Comparison of ENCODE assay signal across 20 cellular contexts in genomic region chr6:134593024-134593423, GRCh38.
DNase-seq lines count a peak whose midpoint lies in the region; ATAC-seq, FAIRE-seq and TF ChIP-seq lines count a peak whose summit lies in the region.
"Had no signal": no experiment of that assay in that cellular context is flagged by ENCODE, and none has a peak within 500 bp of the region (broad histone marks: within the 10 kb centered on the region; RNA-seq: fewer than 3 reads in every experiment).

No MANE protein-coding gene starts in this region.

- H3K9me1 ChIP-seq in IMR-90 (ENCODE audit: insufficient read depth, low read length) (peaks cover 4% of the 10 kb centered on the region), keratinocyte (ENCODE audit: control insufficient read depth, extremely low read depth, insufficient read depth, low read length) (no peaks in the 10 kb centered on the region)

- ATAC-seq in IMR-90 (ENCODE audit: low read depth) (no peak), HG02870 (IDR thresholded peaks at IDR 0.05; ENCODE audit: unreplicated experiment) (no peak), GM19328 (IDR thresholded peaks at IDR 0.05; ENCODE audit: unreplicated experiment) (no peak)
- ATAC-seq: GM12878 had no signal

- H3K14ac ChIP-seq in IMR-90 (replicated peaks; ENCODE audit: low read depth, low read length) = no peak overlapping the region; the same call in 1 of the 2 replicates

- H3K9me3 ChIP-seq in IMR-90 (ENCODE audit: control insufficient read depth, insufficient read depth, low read length) (no peaks in the 10 kb centered on the region), keratinocyte (ENCODE audit: control insufficient read depth, low read depth, low read length) (no peaks in the 10 kb centered on the region), skeletal muscle tissue (ENCODE audit: control insufficient read depth in 3 of 3, low read length in 3 of 3) (no peaks in the 10 kb centered on the region)

- no peak overlapping the region for H4K8ac ChIP-seq in IMR-90 (ENCODE audit: low read depth in 2 of 2, low read length in 2 of 2)

- H3K79me1 ChIP-seq in IMR-90 (ENCODE audit: low read depth in 1 of 2, low read length in 2 of 2) = no peaks in the 10 kb centered on the region

- in situ Hi-C loops in IMR-90 (cut with MboI; ENCODE audit: low sequenced_read_pairs) = no loop called here

- peak overlapping the region; percentile 47; the same call in 1 of the 2 replicates for H3K23ac ChIP-seq in IMR-90 (ENCODE audit: low read depth, low read length)

- H3K27ac ChIP-seq in IMR-90 (ENCODE audit: insufficient read depth, low read length) (no peak overlapping the region), caudate nucleus (ENCODE audit: low read depth, low read length) (peak overlapping the region; percentile 78), keratinocyte (ENCODE audit: control insufficient read depth, insufficient read depth, low read length) (peak overlapping the region; percentile 5), skeletal muscle tissue (ENCODE audit: low read depth, low read length) (peak overlapping the region; percentile 7)

- POLR2A ChIA-PET in IMR-90 (lab: Charles Lee; ENCODE audit: unreplicated experiment) = no interaction called here

- no peak overlapping the region for H3K56ac ChIP-seq in IMR-90 (ENCODE audit: extremely low read depth, insufficient read depth, low read length)

- no peak for DNase-seq in IMR-90
- DNase-seq in caudate nucleus (lab: John Stamatoyannopoulos, UW) = no peak
- no peak for DNase-seq in keratinocyte (ENCODE audit: low read depth, low spot score)
- no peak for DNase-seq in SW 1271 (lab: John Stamatoyannopoulos, UW)
- DNase-seq: CD4-positive, CD25-positive, alpha-beta regulatory T cell; COR-L47; H7; HFFc6; NCI-H1105 treated with DMSO at 0.1 percent for 48 hours; NCI-H1694 treated with DMSO at 0.1 percent for 48 hours; NCI-H2081 treated with DMSO at 0.1 percent for 48 hours; NCI-H2171 treated with DMSO at 0.1 percent for 48 hours; NCI-H446 treated with DMSO at 0.1 percent for 48 hours; NCI-H526 treated with DMSO at 0.1 percent for 48 hours; Right ventricle myocardium superior had no signal

- no peak overlapping the region for H3K18ac ChIP-seq in IMR-90 (ENCODE audit: low read depth, low read length)

- H3K9ac ChIP-seq in IMR-90 (ENCODE audit: low read depth, low read length) (no peak overlapping the region), keratinocyte (ENCODE audit: control insufficient read depth, extremely low read depth, insufficient read depth, low read length) (no peak overlapping the region), skeletal muscle tissue (ENCODE audit: low read depth in 1 of 3, low read length in 3 of 3) (no peak overlapping the region)

- peak overlapping the region; percentile 35; the same call in 1 of the 2 replicates for H4K91ac ChIP-seq in IMR-90 (ENCODE audit: insufficient read depth, low read depth, low read length)

- H2BK20ac ChIP-seq in IMR-90 (ENCODE audit: low read depth, low read length) = no peak overlapping the region

- no peak overlapping the region for H2BK5ac ChIP-seq in IMR-90 (ENCODE audit: low read depth, low read length, poor library complexity, severe bottlenecking)

- H2AK5ac ChIP-seq in IMR-90 (ENCODE audit: low read depth, low read length) = no peak overlapping the region

- H2BK15ac ChIP-seq in IMR-90 (ENCODE audit: low read depth, low read length) = no peak overlapping the region

- intact Hi-C loops in IMR-90 (cut with micrococcal nuclease) = no loop called here

- no peak overlapping the region for H4K5ac ChIP-seq in IMR-90 (ENCODE audit: low read depth, low read length)

- H3K4me2 ChIP-seq in IMR-90 (ENCODE audit: low read depth, low read length) = no peak overlapping the region
- peak overlapping the region; percentile 35 for H3K4me2 ChIP-seq in keratinocyte (ENCODE audit: control insufficient read depth, extremely low read depth, insufficient read depth, low read depth, low read length)

- H3K4me3 ChIP-seq in IMR-90 (ENCODE audit: insufficient read depth, low read depth, low read length) (no peak overlapping the region), keratinocyte (ENCODE audit: control insufficient read depth in 2 of 3, extremely low read depth in 1 of 3, insufficient read depth in 2 of 3, low read depth in 1 of 3, low read length in 3 of 3) (no peak overlapping the region), skeletal muscle tissue (ENCODE audit: low read length in 3 of 3) (no peak overlapping the region)
- H3K4me3 ChIP-seq: GM12878 had no signal

- WGBS in IMR-90 (ENCODE audit: extremely low coverage in 2 of 2, insufficient read length in 1 of 2), 2 experiments = 40% methylated on average over 1 of the region's 1 CpG; no CpG with 5 or more reads in 1 of the 2 experiments

- TF ChIP-seq CTCF in IMR-90 (conservative IDR thresholded peaks at IDR 0.05; ENCODE audit: low read depth, low read length) = no peak
- no peak for TF ChIP-seq CTCF in keratinocyte (optimal IDR thresholded peaks at IDR 0.05 in 1 of 3, IDR thresholded peaks at IDR 0.05 in 1 of 3, conservative IDR thresholded peaks at IDR 0.05 in 1 of 3; ENCODE audit: extremely low read depth in 1 of 3, insufficient read depth in 2 of 3, low read length in 3 of 3)

- no peaks in the 10 kb centered on the region for H3K79me2 ChIP-seq in keratinocyte (ENCODE audit: control insufficient read depth, insufficient read depth, low read length)

- CTCF ChIA-PET in IMR-90 (lab: Yijun Ruan, JAX) = no interaction called here

- no peak for FAIRE-seq in keratinocyte (lab: Jason Lieb, UNC)
- FAIRE-seq: GM12878, HTR-8/SVneo had no signal

- no peak overlapping the region for H2BK120ac ChIP-seq in IMR-90 (ENCODE audit: low read depth, low read length)

- H3K27me3 ChIP-seq in IMR-90 (ENCODE audit: control insufficient read depth, insufficient read depth, low read length) (no peaks in the 10 kb centered on the region), keratinocyte (ENCODE audit: control insufficient read depth, extremely low read depth, insufficient read depth, low read length) (no peaks in the 10 kb centered on the region), skeletal muscle tissue (ENCODE audit: control insufficient read depth in 3 of 3, insufficient read depth in 3 of 3, low read length in 3 of 3) (no peaks in the 10 kb centered on the region)

- H2AFZ ChIP-seq in IMR-90 (replicated peaks; ENCODE audit: low read length, poor library complexity) (no peak overlapping the region), keratinocyte (ENCODE audit: control insufficient read depth, low read length) (no peak overlapping the region)

- TF ChIP-seq RAD21 in IMR-90 (IDR thresholded peaks at IDR 0.05; ENCODE audit: low read length) = no peak

- H3K4me1 ChIP-seq in IMR-90 (ENCODE audit: control insufficient read depth, insufficient read depth, low read length) (peaks cover 10% of the 10 kb centered on the region), keratinocyte (ENCODE audit: control insufficient read depth, extremely low read depth, insufficient read depth, low read length) (peaks cover 29% of the 10 kb centered on the region), skeletal muscle tissue (ENCODE audit: control insufficient read depth in 3 of 3, insufficient read depth in 3 of 3, low read length in 3 of 3) (peaks cover 2 to 16% (median 3%) of the 10 kb centered on the region in 3 donors)

- H4K20me1 ChIP-seq in IMR-90 (ENCODE audit: insufficient read depth, low read length) (no peaks in the 10 kb centered on the region), keratinocyte (ENCODE audit: control insufficient read depth, extremely low read depth, insufficient read depth, low read length) (no peaks in the 10 kb centered on the region)

- no TSS peak for BruUV-seq in IMR-90 (replicated peaks; lab: Mats Ljungman, UMichigan)

- H3K4ac ChIP-seq in IMR-90 (ENCODE audit: low read depth, low read length) = peak overlapping the region; percentile 27; the same call in 1 of the 2 replicates

- H2AK9ac ChIP-seq in IMR-90 (replicated peaks; ENCODE audit: low read depth, low read length, poor library complexity) = no peak overlapping the region

- TF ChIP-seq POLR2A in IMR-90 (IDR thresholded peaks at IDR 0.05; ENCODE audit: low read depth, low read length) = no peak

- H3K36me3 ChIP-seq in IMR-90 (ENCODE audit: control insufficient read depth, insufficient read depth, low read length) = no peaks in the 10 kb centered on the region
- H3K36me3 ChIP-seq in keratinocyte (ENCODE audit: control insufficient read depth in 2 of 2, extremely low read depth in 1 of 2, insufficient read depth in 2 of 2, low read length in 2 of 2) = no peaks in the 10 kb centered on the region
- no peaks in the 10 kb centered on the region for H3K36me3 ChIP-seq in skeletal muscle tissue (ENCODE audit: control insufficient read depth in 3 of 3, insufficient read depth in 3 of 3, low read length in 3 of 3)

- dilution Hi-C loops in IMR-90 (cut with HindIII; ENCODE audit: low sequenced_read_pairs, unreplicated experiment) = no loop called here
- dilution Hi-C loops in keratinocyte (cut with MboI; ENCODE audit: extremely low pct_ligation_motif_present, low sequenced_read_pairs) = no loop called here

TF ChIP-seq in IMR-90, 13 proteins besides CTCF, POLR2A, EP300 and RAD21 (continues in another document):
- no peak for TF ChIP-seq ELK1 (IDR thresholded peaks at IDR 0.05; ENCODE audit: borderline replicate concordance, low read depth, low read length)
- TF ChIP-seq FOS (IDR thresholded peaks at IDR 0.05; ENCODE audit: low read depth, low read length) = no peak
- TF ChIP-seq SMC3 (IDR thresholded peaks at IDR 0.05; ENCODE audit: low read depth, low read length) = no peak
- no peak for TF ChIP-seq RFX5 (IDR thresholded peaks at IDR 0.05; ENCODE audit: low read depth, low read length)
- no peak for TF ChIP-seq NFE2L2 (IDR thresholded peaks at IDR 0.05; ENCODE audit: low read depth, low read length)
- no peak for TF ChIP-seq USF2 (IDR thresholded peaks at IDR 0.05; ENCODE audit: low read depth, low read length)
- TF ChIP-seq MAFK (IDR thresholded peaks at IDR 0.05; ENCODE audit: low read depth, low read length) = no peak
- TF ChIP-seq MAZ (IDR thresholded peaks at IDR 0.05; ENCODE audit: borderline replicate concordance, low read depth, low read length) = no peak
